2 cellular contexts compared by ENCODE assay signal in the genomic region with DNA sequence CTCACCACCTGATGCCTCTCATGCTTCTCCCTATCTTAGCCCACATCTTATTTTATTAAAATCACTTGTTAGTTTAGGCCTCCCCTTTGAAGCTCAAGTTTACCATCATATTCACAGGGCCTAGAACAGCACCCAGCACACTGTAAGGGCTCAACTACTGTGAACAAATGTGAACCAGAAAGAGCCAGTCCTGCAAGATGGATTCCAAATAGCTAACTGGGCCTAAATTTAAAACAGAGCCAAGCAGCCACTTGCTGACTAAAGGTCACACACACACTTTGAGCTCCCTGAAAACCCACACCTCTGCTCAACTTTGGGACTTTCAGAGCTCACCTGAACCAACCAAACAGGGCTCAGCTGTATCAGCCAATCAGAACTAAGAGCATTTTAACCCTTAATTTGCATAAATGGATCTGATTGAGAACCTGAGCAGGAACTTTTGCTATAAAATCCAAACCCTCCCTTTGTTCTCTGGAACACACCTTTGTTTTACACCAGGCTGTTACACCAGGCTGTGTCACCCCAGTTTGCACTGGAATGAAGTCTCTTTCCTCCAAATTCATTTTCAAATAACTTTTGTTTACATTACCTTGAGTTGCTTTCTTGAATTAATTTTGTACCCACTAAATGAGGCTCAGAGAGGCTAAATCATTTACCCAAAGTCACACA.
TF ChIP-seq lines count a peak whose summit lies in the region.

No MANE protein-coding gene starts in this region.

TF ChIP-seq in SK-N-SH, 30 proteins besides CTCF, POLR2A, EP300 and RAD21 (continued from another document):
- TF ChIP-seq REST (IDR thresholded peaks at IDR 0.05; ENCODE audit: low read depth, low read length): no peak

TF ChIP-seq in SK-N-SH treated with all-trans-retinoic acid at 6 μM for 48 hours, 23 proteins besides CTCF, POLR2A, EP300 and RAD21 (continued from another document):
- no peak for TF ChIP-seq POU6F1 (CRISPR knock-in tag; IDR thresholded peaks at IDR 0.05; ENCODE audit: borderline replicate concordance, low read depth)
- TF ChIP-seq ZNF565 (CRISPR knock-in tag; conservative IDR thresholded peaks at IDR 0.05; ENCODE audit: low read depth): no peak
- TF ChIP-seq ZFP30 (CRISPR knock-in tag; IDR thresholded peaks at IDR 0.05): no peak
- TF ChIP-seq, protein P1, sequence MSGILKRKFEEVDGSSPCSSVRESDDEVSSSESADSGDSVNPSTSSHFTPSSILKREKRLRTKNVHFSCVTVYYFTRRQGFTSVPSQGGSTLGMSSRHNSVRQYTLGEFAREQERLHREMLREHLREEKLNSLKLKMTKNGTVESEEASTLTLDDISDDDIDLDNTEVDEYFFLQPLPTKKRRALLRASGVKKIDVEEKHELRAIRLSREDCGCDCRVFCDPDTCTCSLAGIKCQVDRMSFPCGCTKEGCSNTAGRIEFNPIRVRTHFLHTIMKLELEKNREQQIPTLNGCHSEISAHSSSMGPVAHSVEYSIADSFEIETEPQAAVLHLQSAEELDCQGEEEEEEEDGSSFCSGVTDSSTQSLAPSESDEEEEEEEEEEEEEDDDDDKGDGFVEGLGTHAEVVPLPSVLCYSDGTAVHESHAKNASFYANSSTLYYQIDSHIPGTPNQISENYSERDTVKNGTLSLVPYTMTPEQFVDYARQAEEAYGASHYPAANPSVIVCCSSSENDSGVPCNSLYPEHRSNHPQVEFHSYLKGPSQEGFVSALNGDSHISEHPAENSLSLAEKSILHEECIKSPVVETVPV (CRISPR knock-in tag; IDR thresholded peaks at IDR 0.05): no peak
- TF ChIP-seq ESRRG (CRISPR knock-in tag; IDR thresholded peaks at IDR 0.05): no peak
